In genomic region chr9:105694320-105694847, GRCh38 we compare ENCODE assay signal across 1 cellular context.
TF ChIP-seq lines count a peak whose summit lies in the region.

Gene TMEM38B (plus strand): TSS chr9:105694541. CDS start chr9:105694661, 120 bp downstream.

TF ChIP-seq in IMR-90, 13 proteins besides CTCF, POLR2A, EP300 and RAD21:
- TF ChIP-seq MXI1 (IDR thresholded peaks at IDR 0.05; ENCODE audit: borderline replicate concordance, low read depth, low read length) = peak; percentile 16; the same call in 1 of the 2 replicates
- TF ChIP-seq MAZ (IDR thresholded peaks at IDR 0.05; ENCODE audit: borderline replicate concordance, low read depth, low read length) = no peak
